8 cellular contexts compared by ENCODE assay signal in genomic region chr15:43133429-43134156, GRCh38. TPM values are rescaled to one million over a fixed set of nuclear protein-coding genes. Genes with fewer than 3 reads are reported as not detected.
DNase-seq lines count a peak whose midpoint lies in the region; ATAC-seq and TF ChIP-seq lines count a peak whose summit lies in the region.

TSS of gene TMEM62 (plus strand) at chr15:43133586. CDS start at chr15:43133803, 217 bp downstream.

- peaks cover 13% of the 10 kb centered on the region for H3K4me1 Mint-ChIP-seq in Calu3 (ENCODE audit: low read depth, unreplicated experiment)
- peaks cover 11 to 20% of the 10 kb centered on the region in 2 donors for H3K4me1 Mint-ChIP-seq in stimulated activated naive B cell treated with anti-CD40 and anti-IgM and Interleukin-4, amounts not matched to agents 10 μg/mL and 1 μg/mL and 100 μg/mL, for 72 hours

- CTCF ChIA-PET in Calu3 (lab: Charles Lee), result interaction anchor here (0.6 kb wide), 1 partner anchor 9 kb away, joined by 5 read pairs; no protein-coding TSS in a partner anchor

- H3K36me3 ChIP-seq in Peyer's patch (peaks cover 0 to 24% (median 0%) of the 10 kb centered on the region in 3 donors), esophagus squamous epithelium (peaks cover 0 to 32% (median 5%) of the 10 kb centered on the region in 3 donors), muscle layer of duodenum (ENCODE audit: control insufficient read depth in 1 of 2, insufficient read depth in 2 of 2, low read length in 2 of 2) (peaks cover 14 to 19% of the 10 kb centered on the region in 2 donors)

- peak within 1 kb of the TSS; percentile 79 for H3K4me3 Mint-ChIP-seq in Calu3 (ENCODE audit: low read depth, unreplicated experiment)
- peak within 1 kb of the TSS; percentile 81 to 88 for H3K4me3 Mint-ChIP-seq in stimulated activated naive B cell treated with anti-CD40 and anti-IgM and Interleukin-4, amounts not matched to agents 10 μg/mL and 1 μg/mL and 100 μg/mL, for 72 hours

- no peaks in the 10 kb centered on the region for H3K27me3 ChIP-seq in Peyer's patch
- H3K27me3 ChIP-seq in esophagus squamous epithelium, result no peaks in the 10 kb centered on the region
- H3K27me3 ChIP-seq in muscle layer of duodenum (ENCODE audit: low read depth, low read length), result no peaks in the 10 kb centered on the region

- WGBS in esophagus squamous epithelium, 2 donors, result 0 to 1% methylated on average over 8 to 15 of the region's 66 CpGs

- DNase-seq in Calu3 (peak; percentile 83), HPDE6-E6E7 (ENCODE audit: extremely low spot score) (peak; percentile 72), Peyer's patch (peak; percentile 90 to 95 (median 91)), activated T-helper 1 cell treated with Interleukin-2 at 50 U/mL for 16 hours (ENCODE audit: low read depth) (peak; percentile 41), esophagus squamous epithelium (lab: John Stamatoyannopoulos, UW) (peak; percentile 33)
- DNase-seq in stimulated activated naive B cell treated with anti-CD40 and anti-IgM and Interleukin-4, amounts not matched to agents 10 μg/mL and 1 μg/mL and 100 μg/mL, for 72 hours, result peak; percentile 83

- peak within 1 kb of the TSS; percentile 71 for H3K27ac Mint-ChIP-seq in Calu3 (ENCODE audit: unreplicated experiment)
- H3K27ac Mint-ChIP-seq in stimulated activated naive B cell treated with anti-CD40 and anti-IgM and Interleukin-4, amounts not matched to agents 10 μg/mL and 1 μg/mL and 100 μg/mL, for 72 hours, result peak within 1 kb of the TSS; percentile 93

- no TSS peak for BruUV-seq in Calu3 (replicated peaks; lab: Mats Ljungman, UMichigan)

- no peaks in the 10 kb centered on the region for H3K9me3 ChIP-seq in Peyer's patch
- no peaks in the 10 kb centered on the region for H3K9me3 ChIP-seq in esophagus squamous epithelium
- H3K9me3 ChIP-seq in muscle layer of duodenum (ENCODE audit: control insufficient read depth in 1 of 2, low read length in 2 of 2), result no peaks in the 10 kb centered on the region

- no peaks in the 10 kb centered on the region for H3K9me3 Mint-ChIP-seq in Calu3 (ENCODE audit: low read depth, unreplicated experiment)
- H3K9me3 Mint-ChIP-seq in stimulated activated naive B cell treated with anti-CD40 and anti-IgM and Interleukin-4, amounts not matched to agents 10 μg/mL and 1 μg/mL and 100 μg/mL, for 72 hours, result peaks cover 3 to 7% of the 10 kb centered on the region in 2 donors

- intact Hi-C loops in Calu3 (cut with micrococcal nuclease; ENCODE audit: unreplicated experiment), result loop anchor here (2.0 to 10.0 kb wide), 2 partner anchors 29 to 49 kb away; no protein-coding TSS in a partner anchor
- intact Hi-C loops in esophagus squamous epithelium (cut with DNase I), result no loop called here

- H3K4me3 ChIP-seq in Peyer's patch, result peak within 1 kb of the TSS; percentile 70 to 99 (median 90)
- H3K4me3 ChIP-seq in esophagus squamous epithelium, result peak within 1 kb of the TSS; percentile 69 to 97 (median 82)
- peak within 1 kb of the TSS; percentile 95 to 96 for H3K4me3 ChIP-seq in muscle layer of duodenum (ENCODE audit: low read depth in 1 of 2, low read length in 2 of 2)

- H3K36me3 Mint-ChIP-seq in Calu3 (ENCODE audit: insufficient read depth, unreplicated experiment), result peaks cover 20% of the 10 kb centered on the region
- H3K36me3 Mint-ChIP-seq in stimulated activated naive B cell treated with anti-CD40 and anti-IgM and Interleukin-4, amounts not matched to agents 10 μg/mL and 1 μg/mL and 100 μg/mL, for 72 hours, result peaks cover 8 to 14% of the 10 kb centered on the region in 2 donors

- ATAC-seq in GM19468 (IDR thresholded peaks at IDR 0.05; ENCODE audit: extremely low read depth, unreplicated experiment), result peak; percentile 59
- peak; percentile 96 to 97 for ATAC-seq in stimulated activated naive B cell treated with anti-CD40 and anti-IgM and Interleukin-4, amounts not matched to agents 10 μg/mL and 1 μg/mL and 100 μg/mL, for 72 hours (replicated peaks)

- no peaks in the 10 kb centered on the region for H3K27me3 Mint-ChIP-seq in Calu3 (ENCODE audit: unreplicated experiment)
- no peaks in the 10 kb centered on the region for H3K27me3 Mint-ChIP-seq in stimulated activated naive B cell treated with anti-CD40 and anti-IgM and Interleukin-4, amounts not matched to agents 10 μg/mL and 1 μg/mL and 100 μg/mL, for 72 hours

- H3K27ac ChIP-seq in Peyer's patch (peak within 1 kb of the TSS; percentile 83 to 96 (median 86)), esophagus squamous epithelium (peak within 1 kb of the TSS; percentile 85 to 93 (median 86)), muscle layer of duodenum (ENCODE audit: low read length) (peak within 1 kb of the TSS; percentile 85)

- TF ChIP-seq POLR2A in Peyer's patch (IDR thresholded peaks at IDR 0.05) (peak; percentile 70 to 77), esophagus squamous epithelium (IDR thresholded peaks at IDR 0.05) (peak in 2 of 4 donors; percentile 85)

- no peak for TF ChIP-seq CTCF in Calu3 (IDR thresholded peaks at IDR 0.05; ENCODE audit: unreplicated experiment)
- TF ChIP-seq CTCF in Peyer's patch (IDR thresholded peaks at IDR 0.05), result peak in 1 of 6 experiments; percentile 35
- peak in 2 of 6 experiments; percentile 10 to 27 for TF ChIP-seq CTCF in esophagus squamous epithelium (IDR thresholded peaks at IDR 0.05)

- H3K4me1 ChIP-seq in Peyer's patch (peaks cover 0 to 14% (median 3%) of the 10 kb centered on the region in 4 donors), esophagus squamous epithelium (peaks cover 5 to 37% (median 5%) of the 10 kb centered on the region in 3 donors), muscle layer of duodenum (ENCODE audit: control insufficient read depth in 1 of 2, insufficient read depth in 2 of 2, low read length in 2 of 2) (peaks cover 0 to 4% of the 10 kb centered on the region in 2 donors)

RNA-seq across cellular contexts. Expression of gene TMEM62, which starts in this region (rescaled TPM):
- total RNA-seq in Calu3 (2022), result 25.4 and 33.0 TPM in 2 replicates
- total RNA-seq in Peyer's patch, result 10 to 100 TPM; 43.3 to 87.5 (median 57.0) TPM
- 10 to 100 TPM; 15.8 to 49.2 (median 22.1) TPM for total RNA-seq in esophagus squamous epithelium

Comparison
In these comparisons a context has a peak if more than half of its experiments do, and no peak if none do; other contexts are left out.
1. Peak in every context shown above with its lines: DNase-seq, ATAC-seq, H3K4me3 ChIP-seq and H3K27ac ChIP-seq.
2. DNase-seq: peak in every context shown above with its lines; median percentile 91 in Peyer's patch; 83 in Calu3; 83 in stimulated activated naive B cell treated with anti-CD40 and anti-IgM and Interleukin-4, amounts not matched to agents 10 μg/mL and 1 μg/mL and 100 μg/mL, for 72 hours; 72 in HPDE6-E6E7; 41 in activated T-helper 1 cell treated with Interleukin-2 at 50 U/mL for 16 hours; 33 in esophagus squamous epithelium.